ENCODE assay signal across 9 cellular contexts in genomic region chr22:41479671-41480396, GRCh38. TPM values are rescaled to one million over a fixed set of nuclear protein-coding genes. Genes with fewer than 3 reads are reported as not detected.
A peak's percentile ranks its signal among the peaks of the same experiment; 100 is the strongest.
DNase-seq lines count a peak whose midpoint lies in the region; ATAC-seq, FAIRE-seq and TF ChIP-seq lines count a peak whose summit lies in the region.
"Had no signal": no experiment of that assay in that cellular context is flagged by ENCODE, and none has a peak within 500 bp of the region (broad histone marks: within the 10 kb centered on the region; RNA-seq: fewer than 3 reads in every experiment).

No MANE protein-coding gene starts in this region.

- TF ChIP-seq POLR2A in GM12878 (IDR thresholded peaks at IDR 0.05; ENCODE audit: low read depth, low read length) = no peak

- peaks cover 3 to 9% of the 10 kb centered on the region in 2 experiments; a peak in 2 of 3 replicates for H3K36me3 ChIP-seq in HEK293 (ENCODE audit: control insufficient read depth in 2 of 2, insufficient read depth in 1 of 2, low read length in 2 of 2)
- peaks cover 0 to 4% of the 10 kb centered on the region in 2 experiments; a peak in 2 of 4 replicates for H3K36me3 ChIP-seq in GM12878 (ENCODE audit: control insufficient read depth in 2 of 2, insufficient read depth in 2 of 2, low read length in 1 of 2)

- TF ChIP-seq CTCF in HEK293 (tag by site-specific recombination; IDR thresholded peaks at IDR 0.05) (no peak), GM12878 (IDR thresholded peaks at IDR 0.05 in 2 of 3, conservative IDR thresholded peaks at IDR 0.05 in 1 of 3; ENCODE audit: control insufficient read depth in 2 of 3, extremely low read depth in 1 of 3, insufficient read depth in 1 of 3, low read depth in 3 of 3, low read length in 3 of 3) (no peak)

- H3K4me3 ChIP-seq in HEK293 (ENCODE audit: low read depth, low read length) (no peak overlapping the region), GM12878 (no peak overlapping the region)

- H2AFZ ChIP-seq in GM12878 (ENCODE audit: control insufficient read depth, low read depth, low read length) = no peak overlapping the region

- no TSS peak for BruUV-seq in GM12878 (replicated peaks; lab: Mats Ljungman, UMichigan)

- intact Hi-C loops in GM12878 (cut with micrococcal nuclease; ENCODE audit: unreplicated experiment) = no loop called here

- TF ChIP-seq EP300 in GM12878 (IDR thresholded peaks at IDR 0.05; ENCODE audit: borderline replicate concordance in 1 of 2, control insufficient read depth in 1 of 2, low read depth in 2 of 2, low read length in 2 of 2) = no peak

- H3K79me2 ChIP-seq in GM12878 (ENCODE audit: control insufficient read depth, insufficient read depth, low read length) = peaks cover 80% of the 10 kb centered on the region

- POLR2A ChIA-PET in HEK293 (lab: Yijun Ruan, JAX) = interaction anchor here (2.5 to 3.5 kb wide), 2 partner anchors 11 to 34 kb away, joined by 7 to 19 read pairs; partner anchors contain the start of genes ACO2, PHF5A and TOB2
- POLR2A ChIA-PET in GM12878 (lab: Charles Lee) = interaction anchor here (0.6 to 9.0 kb wide), 6 partner anchors 9 to 109 kb away, joined by 3 to 122 read pairs (median 6); partner anchors contain the start of genes ACO2, PHF5A and TOB2

- H3K27me3 ChIP-seq in GM12878 (replicated peaks in 1 of 2; ENCODE audit: control insufficient read depth in 2 of 2, insufficient read depth in 2 of 2, low read length in 1 of 2) (no peaks in the 10 kb centered on the region), layer of hippocampus (ENCODE audit: control insufficient read depth, insufficient read depth, low read length) (no peaks in the 10 kb centered on the region)
- H3K27me3 ChIP-seq: neutrophil had no signal

- no peak for FAIRE-seq in GM12878 (lab: Jason Lieb, UNC)

- TF ChIP-seq RAD21 in GM12878 (IDR thresholded peaks at IDR 0.05; ENCODE audit: insufficient read depth, low read depth, low read length) = no peak

- H3K4me1 ChIP-seq in HEK293 (ENCODE audit: control insufficient read depth, insufficient read depth, low read length) (no peaks in the 10 kb centered on the region), GM12878 (ENCODE audit: control insufficient read depth, insufficient read depth, low read length) (peaks cover 60% of the 10 kb centered on the region)

- H3K27ac ChIP-seq in HEK293 (ENCODE audit: extremely low read depth, low read depth, low read length) = no peak overlapping the region
- H3K27ac ChIP-seq in GM12878 (ENCODE audit: control insufficient read depth, insufficient read depth) = peak overlapping the region; percentile 52
- H3K27ac ChIP-seq in layer of hippocampus (ENCODE audit: low read depth, low read length) = peak overlapping the region; percentile 88
- H3K27ac ChIP-seq: neutrophil had no signal

- WGBS in GM12878 (ENCODE audit: insufficient coverage, insufficient replicate concordance, low lambda C conversion rate, missing lambda C conversion rate) = 54% methylated on average over 6 of the region's 6 CpGs

- no peak; the same call in 2 of the 3 replicates for ATAC-seq in GM12878
- no peak for ATAC-seq in GM19467 (IDR thresholded peaks at IDR 0.05; ENCODE audit: unreplicated experiment)
- ATAC-seq in HG03378 (IDR thresholded peaks at IDR 0.05; ENCODE audit: unreplicated experiment) = no peak

- SMC1A ChIA-PET in GM12878 (lab: Charles Lee; ENCODE audit: uncharacterized antibody, unreplicated experiment) = interaction anchor here (1.0 to 6.5 kb wide), 9 partner anchors 8 to 77 kb away, joined by 3 to 59 read pairs (median 12); partner anchors contain the start of genes ACO2, PHF5A and TOB2

- H3K4me2 ChIP-seq in GM12878 (ENCODE audit: control insufficient read depth, insufficient read depth) = peak overlapping the region; percentile 30; the same call in 1 of the 2 replicates

- CTCF ChIA-PET in HEK293 (lab: Yijun Ruan, JAX) = interaction anchor here (0.5 to 4.0 kb wide), 6 partner anchors 10 to 310 kb away, joined by 3 to 28 read pairs (median 4); no protein-coding TSS in a partner anchor
- CTCF ChIA-PET in GM12878 (lab: Yijun Ruan, JAX) = interaction anchor here (1.3 to 5.2 kb wide), 6 partner anchors 11 to 77 kb away, joined by 3 to 26 read pairs (median 6); partner anchors contain the start of genes ACO2 and PHF5A

- no peak overlapping the region for H3K9ac ChIP-seq in GM12878 (ENCODE audit: control insufficient read depth, insufficient read depth, low read length)

- DNase-seq in GM12878 (ENCODE audit: low read depth, low spot score) (no peak), stromal cell of bone marrow (ENCODE audit: low read depth) (peak; percentile 86), SKM-1 (lab: John Stamatoyannopoulos, UW; ENCODE audit: unreplicated experiment) (no peak)
- no peak for DNase-seq in activated CD8-positive, alpha-beta memory T cell treated with anti-CD3 and anti-CD28 coated beads, Interleukin-2, amount 50 U/mL, for 48 hours

- in situ Hi-C loops in GM12878 (cut with MboI) = no loop called here

- H4K20me1 ChIP-seq in GM12878 (ENCODE audit: control insufficient read depth, insufficient read depth) = no peaks in the 10 kb centered on the region

- H3K9me3 ChIP-seq in HEK293 (ENCODE audit: control insufficient read depth, insufficient read depth, low read depth, low read length) (no peaks in the 10 kb centered on the region), GM12878 (replicated peaks; ENCODE audit: control insufficient read depth, insufficient read depth, low read length) (no peaks in the 10 kb centered on the region)
- H3K9me3 ChIP-seq: neutrophil had no signal

- RAD21 ChIA-PET in GM12878 (lab: Charles Lee; ENCODE audit: unreplicated experiment) = interaction anchor here (0.9 to 3.3 kb wide), 9 partner anchors 11 to 361 kb away, joined by 3 to 30 read pairs (median 13); partner anchors contain the start of genes ACO2, PHF5A, TEF and TOB2

TF ChIP-seq in GM12878, 131 proteins besides CTCF, POLR2A, EP300 and RAD21:
- TF ChIP-seq CBX5 (IDR thresholded peaks at IDR 0.05; ENCODE audit: low read depth) (no peak), SMAD1 (IDR thresholded peaks at IDR 0.05; ENCODE audit: low read depth, partially characterized antibody) (no peak), POLR2AphosphoS2 (IDR thresholded peaks at IDR 0.05; ENCODE audit: low read depth, low read length) (no peak)

RNA-seq across cellular contexts. Expression of gene ACO2, which starts 10.9 kb away (rescaled TPM):
- total RNA-seq in GM12878 (2013; cell fraction: nucleolus; rRNA removed) = 78.7 and 86.2 TPM in 2 replicates
- total RNA-seq in GM12878 (2014; rRNA removed) (115 and 132 TPM in 2 replicates), GM12878 (2014; rRNA removed; fragmentation: Illumina TruSeq; extraction: Trizol) (63.2 and 69.0 TPM in 2 replicates), GM12878 (2021) (127 and 133 TPM in 2 replicates)
- 48.7 TPM for polyA plus RNA-seq in GM12878 (2011; ENCODE audit: low read depth)
- polyA plus RNA-seq in GM12878 (2011; rRNA removed) (16.1 and 22.4 TPM in 2 replicates), GM12878 (2014; fragmentation: Illumina TruSeq; extraction: Trizol) (41.6 and 102 TPM in 2 replicates), GM12878 (2014; fragmentation: Nextera tagmentation; extraction: Ambion mirVana) (10 to 100 TPM; 21.4 to 22.3 TPM), GM12878 (2014; rRNA removed) (74.8 and 83.8 TPM in 2 replicates), GM12878 (2016; fragmentation: Nextera tagmentation; extraction: Ambion mirVana) (100 to 1,000 TPM; 211 to 214 TPM)
- 60.6 and 64.3 TPM in 2 replicates for polyA plus RNA-seq in GM12878 (2011; cell fraction: cytosol; rRNA removed)
- polyA plus RNA-seq in GM12878 (2011; cell fraction: nucleus; rRNA removed) = 355 and 367 TPM in 2 replicates
- 71.7 and 92.0 TPM in 2 replicates for polyA plus RNA-seq in GM12878 (2012)
- polyA minus RNA-seq in GM12878 (2011; rRNA and poly(A)+ RNA removed) = 23.3 and 35.4 TPM in 2 replicates
- 26.1 and 33.6 TPM in 2 replicates for polyA minus RNA-seq in GM12878 (2011; cell fraction: cytosol; rRNA and poly(A)+ RNA removed)
- polyA minus RNA-seq in GM12878 (2011; cell fraction: nucleus; rRNA and poly(A)+ RNA removed) = 42.7 and 65.6 TPM in 2 replicates

RNA-seq across cellular contexts. Expression of gene PHF5A, which starts 11.3 kb away (rescaled TPM):
- 6.6 and 7.7 TPM in 2 replicates for total RNA-seq in GM12878 (2013; cell fraction: nucleolus; rRNA removed)
- total RNA-seq in GM12878 (2014; rRNA removed) (81.4 and 99.9 TPM in 2 replicates), GM12878 (2014; rRNA removed; fragmentation: Illumina TruSeq; extraction: Trizol) (85.5 and 86.8 TPM in 2 replicates), GM12878 (2021) (64.2 and 64.8 TPM in 2 replicates)
- polyA plus RNA-seq in GM12878 (2011; ENCODE audit: low read depth) = 38.8 TPM
- polyA plus RNA-seq in GM12878 (2011; rRNA removed) (96.7 and 99.4 TPM in 2 replicates), GM12878 (2014; fragmentation: Illumina TruSeq; extraction: Trizol) (91.7 and 101 TPM in 2 replicates), GM12878 (2014; fragmentation: Nextera tagmentation; extraction: Ambion mirVana) (10 to 100 TPM; 40.5 to 77.0 TPM), GM12878 (2014; rRNA removed) (97.6 and 115 TPM in 2 replicates), GM12878 (2016; fragmentation: Nextera tagmentation; extraction: Ambion mirVana) (10 to 100 TPM; 51.5 to 52.4 TPM)
- polyA plus RNA-seq in GM12878 (2011; cell fraction: cytosol; rRNA removed) = 63.8 and 68.0 TPM in 2 replicates
- polyA plus RNA-seq in GM12878 (2011; cell fraction: nucleus; rRNA removed) = 36.7 and 44.3 TPM in 2 replicates
- 30.5 and 37.3 TPM in 2 replicates for polyA plus RNA-seq in GM12878 (2012)
- polyA minus RNA-seq in GM12878 (2011; rRNA and poly(A)+ RNA removed) = 34.6 and 35.7 TPM in 2 replicates
- polyA minus RNA-seq in GM12878 (2011; cell fraction: cytosol; rRNA and poly(A)+ RNA removed) = 8.1 and 11.6 TPM in 2 replicates
- polyA minus RNA-seq in GM12878 (2011; cell fraction: nucleus; rRNA and poly(A)+ RNA removed) = 5.0 and 11.9 TPM in 2 replicates

RNA-seq across cellular contexts. Expression of gene TOB2, which starts 33.2 kb away (rescaled TPM):
- total RNA-seq in GM12878 (2013; cell fraction: nucleolus; rRNA removed) = 15.1 and 15.4 TPM in 2 replicates
- 15.9 and 18.2 TPM in 2 replicates for total RNA-seq in GM12878 (2014; rRNA removed)
- total RNA-seq in GM12878 (2014; rRNA removed; fragmentation: Illumina TruSeq; extraction: Trizol) = 10.7 and 12.2 TPM in 2 replicates
- 30.6 and 32.0 TPM in 2 replicates for total RNA-seq in GM12878 (2021)
- 6.7 TPM for polyA plus RNA-seq in GM12878 (2011; ENCODE audit: low read depth)
- 4.4 and 10.3 TPM in 2 replicates for polyA plus RNA-seq in GM12878 (2011; rRNA removed)
- polyA plus RNA-seq in GM12878 (2011; cell fraction: cytosol; rRNA removed) = 11.9 and 14.1 TPM in 2 replicates
- 10.6 and 15.2 TPM in 2 replicates for polyA plus RNA-seq in GM12878 (2011; cell fraction: nucleus; rRNA removed)
- polyA plus RNA-seq in GM12878 (2012) = 13.7 and 17.0 TPM in 2 replicates
- polyA plus RNA-seq in GM12878 (2014; fragmentation: Illumina TruSeq; extraction: Trizol) = 11.0 and 17.6 TPM in 2 replicates
- polyA plus RNA-seq in GM12878 (2014; fragmentation: Nextera tagmentation; extraction: Ambion mirVana) = 10 to 100 TPM in 1 of 2 experiments, 1 to 10 TPM in 1; 4.5 to 11.1 TPM
- polyA plus RNA-seq in GM12878 (2014; rRNA removed) = 12.7 and 16.9 TPM in 2 replicates
- polyA plus RNA-seq in GM12878 (2016; fragmentation: Nextera tagmentation; extraction: Ambion mirVana) = 10 to 100 TPM; 19.4 to 19.6 TPM
- polyA minus RNA-seq in GM12878 (2011; rRNA and poly(A)+ RNA removed) = 9.7 and 11.9 TPM in 2 replicates
- 8.4 and 10.3 TPM in 2 replicates for polyA minus RNA-seq in GM12878 (2011; cell fraction: cytosol; rRNA and poly(A)+ RNA removed)
- 3.5 and 5.8 TPM in 2 replicates for polyA minus RNA-seq in GM12878 (2011; cell fraction: nucleus; rRNA and poly(A)+ RNA removed)
